Comparison of ENCODE assay signal across 8 cellular contexts in genomic region chr3:193592841-193593665, GRCh38. TPM values are rescaled to one million over a fixed set of nuclear protein-coding genes. Genes with fewer than 3 reads are reported as not detected.
DNase-seq lines count a peak whose midpoint lies in the region; ATAC-seq and TF ChIP-seq lines count a peak whose summit lies in the region.

Gene OPA1 (plus strand): TSS chr3:193593208. CDS start chr3:193593378, 170 bp downstream.

- DNase-seq in HAP-1 (ENCODE audit: low spot score in 2 of 2) = peak; percentile 97 to 99
- DNase-seq in MG63 = peak; percentile 100
- peak; percentile 81 for DNase-seq in SHP77 treated with DMSO at 0.1 percent for 48 hours (lab: John Stamatoyannopoulos, UW)
- peak; percentile 95 for DNase-seq in activated effector memory CD4-positive, alpha-beta T cell treated with anti-CD3 and anti-CD28 coated beads, Interleukin-2, amount 50 U/mL, for 16 hours
- peak; percentile 99 for DNase-seq in fibroblast of the aortic adventitia (ENCODE audit: low read depth)
- peak; percentile 97 for DNase-seq in nephron progenitor cell
- peak; percentile 85 to 94 for DNase-seq in stimulated activated naive CD8-positive, alpha-beta T cell treated with anti-CD3 and anti-CD28 coated beads, Interleukin-15, amount 100 ng/mL, for 72 hours

- H3K4me1 ChIP-seq in ES-I3 (ENCODE audit: insufficient read depth, low read length) (peaks cover 11% of the 10 kb centered on the region), HAP-1 (peaks cover 19% of the 10 kb centered on the region)

- H3K27me3 Mint-ChIP-seq in nephron progenitor cell (ENCODE audit: low read depth, poor library complexity) = peaks cover 5% of the 10 kb centered on the region
- no peaks in the 10 kb centered on the region for H3K27me3 Mint-ChIP-seq in stimulated activated naive CD8-positive, alpha-beta T cell treated with anti-CD3 and anti-CD28 coated beads, Interleukin-15, amount 100 ng/mL, for 72 hours

- peak within 1 kb of the TSS; percentile 97 for H3K4me3 Mint-ChIP-seq in nephron progenitor cell
- peak within 1 kb of the TSS; percentile 85 to 98 for H3K4me3 Mint-ChIP-seq in stimulated activated naive CD8-positive, alpha-beta T cell treated with anti-CD3 and anti-CD28 coated beads, Interleukin-15, amount 100 ng/mL, for 72 hours

- H3K36me3 ChIP-seq in ES-I3 (ENCODE audit: insufficient read depth, low read length) (0 out of 2 replicates have a peak, but pooled peaks cover 3% of the 10 kb centered on the region), HAP-1 (replicated peaks) (0 out of 2 replicates have a peak, but pooled peaks cover 4% of the 10 kb centered on the region), MG63 (peaks cover 18% of the 10 kb centered on the region)

- peaks cover 38% of the 10 kb centered on the region for H3K4me1 Mint-ChIP-seq in nephron progenitor cell
- peaks cover 40% of the 10 kb centered on the region for H3K4me1 Mint-ChIP-seq in stimulated activated naive CD8-positive, alpha-beta T cell treated with anti-CD3 and anti-CD28 coated beads, Interleukin-15, amount 100 ng/mL, for 72 hours

- H3K9me3 ChIP-seq in ES-I3 (ENCODE audit: control insufficient read depth, insufficient read depth, low read length) = no peaks in the 10 kb centered on the region
- no peaks in the 10 kb centered on the region for H3K9me3 ChIP-seq in HAP-1
- no peaks in the 10 kb centered on the region for H3K9me3 ChIP-seq in MG63

- H3K27ac Mint-ChIP-seq in nephron progenitor cell = peak within 1 kb of the TSS; percentile 88
- H3K27ac Mint-ChIP-seq in stimulated activated naive CD8-positive, alpha-beta T cell treated with anti-CD3 and anti-CD28 coated beads, Interleukin-15, amount 100 ng/mL, for 72 hours = peak within 1 kb of the TSS; percentile 98 to 100

- H3K27me3 ChIP-seq in HAP-1 (ENCODE audit: low read depth) (no peaks in the 10 kb centered on the region), MG63 (no peaks in the 10 kb centered on the region)

- peaks cover 22% of the 10 kb centered on the region for H3K36me3 Mint-ChIP-seq in nephron progenitor cell (ENCODE audit: low read depth)

- H3K4me3 ChIP-seq in HAP-1 (peak within 1 kb of the TSS; percentile 90), MG63 (peak within 1 kb of the TSS; percentile 84), fibroblast of the aortic adventitia (ENCODE audit: low read depth, low read length) (peak within 1 kb of the TSS; percentile 94)

- peak within 1 kb of the TSS; percentile 95 for H3K9ac ChIP-seq in ES-I3 (ENCODE audit: low read depth, low read length)

- peak; percentile 98 for ATAC-seq in stimulated activated naive CD8-positive, alpha-beta T cell treated with anti-CD3 and anti-CD28 coated beads, Interleukin-15, amount 100 ng/mL, for 72 hours

- in situ Hi-C loops in HAP-1 (cut with MboI; ENCODE audit: low sequenced_read_pairs) = no loop called here

- H3K9me3 Mint-ChIP-seq in nephron progenitor cell = no peaks in the 10 kb centered on the region
- no peaks in the 10 kb centered on the region for H3K9me3 Mint-ChIP-seq in stimulated activated naive CD8-positive, alpha-beta T cell treated with anti-CD3 and anti-CD28 coated beads, Interleukin-15, amount 100 ng/mL, for 72 hours

- TF ChIP-seq CTCF in fibroblast of the aortic adventitia (IDR thresholded peaks at IDR 0.05; ENCODE audit: insufficient read depth, low read length) (peak; percentile 28), nephron progenitor cell (IDR thresholded peaks at IDR 0.05) (no peak)

RNA-seq across cellular contexts. Expression of gene OPA1, which starts in this region (rescaled TPM):
- 46.7 and 93.5 TPM in 2 replicates for total RNA-seq in MG63 (2014; rRNA removed; shearing (Covaris generic); ENCODE audit: low replicate concordance)
- total RNA-seq in fibroblast of the aortic adventitia (ENCODE audit: low replicate concordance) = 53.0 and 292 TPM in 2 replicates

Comparison
In these comparisons a context has a peak if more than half of its experiments do, and no peak if none do; other contexts are left out.
1. Peak in every context shown above with its lines: DNase-seq, ATAC-seq and H3K4me3 ChIP-seq.